Comparison of ENCODE assay signal across 2 cellular contexts in genomic region chr16:71537643-71538042, GRCh38.
A peak's percentile ranks its signal among the peaks of the same experiment; 100 is the strongest.
TF ChIP-seq lines count a peak whose summit lies in the region.

No MANE protein-coding gene starts in this region.

TF ChIP-seq in GM12878, 131 proteins besides CTCF, POLR2A, EP300 and RAD21:
- TF ChIP-seq SMC3 (IDR thresholded peaks at IDR 0.05; ENCODE audit: borderline replicate concordance, low read length), result peak; percentile 69; the same call in 1 of the 2 replicates
- no peak for TF ChIP-seq CHD2 (IDR thresholded peaks at IDR 0.05; ENCODE audit: borderline replicate concordance, low read depth, low read length)
- TF ChIP-seq BCL11A (IDR thresholded peaks at IDR 0.05; ENCODE audit: low read depth, low read length), result no peak
- TF ChIP-seq E4F1 (IDR thresholded peaks at IDR 0.05; ENCODE audit: borderline replicate concordance, partially characterized antibody), result no peak
- no peak for TF ChIP-seq SPI1 (IDR thresholded peaks at IDR 0.05; ENCODE audit: borderline replicate concordance, insufficient read depth, low read depth, low read length)
- TF ChIP-seq STAT1 (conservative IDR thresholded peaks at IDR 0.05), result no peak
- peak; percentile 38; the same call in 1 of the 2 replicates for TF ChIP-seq YY1 (IDR thresholded peaks at IDR 0.05; ENCODE audit: low read depth, low read length)
- TF ChIP-seq POLR2AphosphoS5 (IDR thresholded peaks at IDR 0.05; ENCODE audit: low read length), result no peak
- no peak for TF ChIP-seq HDAC6 (IDR thresholded peaks at IDR 0.05; ENCODE audit: unreplicated experiment)
- no peak for TF ChIP-seq IKZF2 (IDR thresholded peaks at IDR 0.05)
- no peak for TF ChIP-seq NRF1 (conservative IDR thresholded peaks at IDR 0.05; ENCODE audit: low read depth, low read length)
- TF ChIP-seq PKNOX1 (IDR thresholded peaks at IDR 0.05), result no peak
- no peak for TF ChIP-seq ESRRA (IDR thresholded peaks at IDR 0.05; ENCODE audit: low read length)
- TF ChIP-seq PAX5 (IDR thresholded peaks at IDR 0.05; ENCODE audit: borderline replicate concordance, low read depth, low read length), result no peak
- 0 out of 2 replicates have a peak, but pooled peaks have one; percentile 12 for TF ChIP-seq SMARCA5 (IDR thresholded peaks at IDR 0.05)
- TF ChIP-seq SIX5 (IDR thresholded peaks at IDR 0.05; ENCODE audit: low read depth, low read length, severe bottlenecking), result no peak
- TF ChIP-seq BHLHE40 (IDR thresholded peaks at IDR 0.05; ENCODE audit: borderline replicate concordance in 1 of 2, low read depth in 2 of 2, low read length in 1 of 2), result peak in 1 of 2 experiments; percentile 9; a peak in 1 of 4 replicates
- no peak for TF ChIP-seq ATF2 (IDR thresholded peaks at IDR 0.05; ENCODE audit: low read length)

TF ChIP-seq in HepG2, 621 proteins besides CTCF, POLR2A, EP300 and RAD21 (continues in another document):
- TF ChIP-seq HNF1B (CRISPR knock-in tag; IDR thresholded peaks at IDR 0.05), result 0 out of 2 replicates have a peak, but pooled peaks have one; percentile 45
- no peak for TF ChIP-seq PHF21A (CRISPR knock-in tag; IDR thresholded peaks at IDR 0.05)
- no peak for TF ChIP-seq TFAP4 (IDR thresholded peaks at IDR 0.05; ENCODE audit: borderline replicate concordance, low read depth)
- no peak for TF ChIP-seq YEATS2 (CRISPR knock-in tag; IDR thresholded peaks at IDR 0.05; ENCODE audit: borderline replicate concordance)
- no peak for TF ChIP-seq ZNF580 (CRISPR knock-in tag; IDR thresholded peaks at IDR 0.05; ENCODE audit: borderline replicate concordance, low read depth)
- TF ChIP-seq ZBTB40 (IDR thresholded peaks at IDR 0.05), result no peak
- no peak for TF ChIP-seq ZBTB40 (CRISPR knock-in tag; IDR thresholded peaks at IDR 0.05)
- no peak for TF ChIP-seq ZNF576 (CRISPR knock-in tag; IDR thresholded peaks at IDR 0.05)
- no peak for TF ChIP-seq ZNF782 (CRISPR knock-in tag; IDR thresholded peaks at IDR 0.05; ENCODE audit: borderline replicate concordance)
- TF ChIP-seq PLSCR1 (CRISPR knock-in tag; IDR thresholded peaks at IDR 0.05; ENCODE audit: borderline replicate concordance), result no peak
- TF ChIP-seq ELF3 (CRISPR knock-in tag; IDR thresholded peaks at IDR 0.05), result peak; percentile 31; the same call in 1 of the 2 replicates
- no peak for TF ChIP-seq ZNF614 (CRISPR knock-in tag; IDR thresholded peaks at IDR 0.05; ENCODE audit: borderline replicate concordance)
- TF ChIP-seq HMG20A (CRISPR knock-in tag; IDR thresholded peaks at IDR 0.05; ENCODE audit: borderline replicate concordance), result no peak
- TF ChIP-seq AHR (CRISPR knock-in tag; IDR thresholded peaks at IDR 0.05), result 0 out of 2 replicates have a peak, but pooled peaks have one; percentile 27
- TF ChIP-seq ZNF800 (CRISPR knock-in tag; IDR thresholded peaks at IDR 0.05), result no peak
- TF ChIP-seq ZNF451 (CRISPR knock-in tag; IDR thresholded peaks at IDR 0.05), result no peak
- TF ChIP-seq RFXANK (CRISPR knock-in tag; IDR thresholded peaks at IDR 0.05), result no peak
- TF ChIP-seq PITX1 (CRISPR knock-in tag; IDR thresholded peaks at IDR 0.05), result no peak
- TF ChIP-seq SAP130 (CRISPR knock-in tag; IDR thresholded peaks at IDR 0.05; ENCODE audit: low read depth), result 0 out of 2 replicates have a peak, but pooled peaks have one; percentile 18
- TF ChIP-seq JUNB (CRISPR knock-in tag; IDR thresholded peaks at IDR 0.05; ENCODE audit: borderline replicate concordance), result no peak
- 0 out of 2 replicates have a peak, but pooled peaks have one; percentile 23 for TF ChIP-seq HIVEP1 (CRISPR knock-in tag; IDR thresholded peaks at IDR 0.05)
- no peak for TF ChIP-seq HIC2 (CRISPR knock-in tag; IDR thresholded peaks at IDR 0.05; ENCODE audit: low read depth)
- TF ChIP-seq KAT7 (CRISPR knock-in tag; IDR thresholded peaks at IDR 0.05; ENCODE audit: borderline replicate concordance), result no peak
- 0 out of 2 replicates have a peak, but pooled peaks have one; percentile 32 for TF ChIP-seq NFKBIZ (CRISPR knock-in tag; IDR thresholded peaks at IDR 0.05)
- no peak for TF ChIP-seq E2F5 (CRISPR knock-in tag; conservative IDR thresholded peaks at IDR 0.05)
- no peak for TF ChIP-seq ZNF672 (CRISPR knock-in tag; IDR thresholded peaks at IDR 0.05)
- peak; percentile 88 for TF ChIP-seq SMC3 (IDR thresholded peaks at IDR 0.05; ENCODE audit: low read length)
- TF ChIP-seq NFYB (CRISPR knock-in tag; IDR thresholded peaks at IDR 0.05), result no peak
- TF ChIP-seq ZNF761 (CRISPR knock-in tag; conservative IDR thresholded peaks at IDR 0.05), result no peak
- no peak for TF ChIP-seq ZBTB7A (CRISPR knock-in tag; IDR thresholded peaks at IDR 0.05)
- TF ChIP-seq HOXA5 (CRISPR knock-in tag; IDR thresholded peaks at IDR 0.05), result no peak
